In the genomic region with DNA sequence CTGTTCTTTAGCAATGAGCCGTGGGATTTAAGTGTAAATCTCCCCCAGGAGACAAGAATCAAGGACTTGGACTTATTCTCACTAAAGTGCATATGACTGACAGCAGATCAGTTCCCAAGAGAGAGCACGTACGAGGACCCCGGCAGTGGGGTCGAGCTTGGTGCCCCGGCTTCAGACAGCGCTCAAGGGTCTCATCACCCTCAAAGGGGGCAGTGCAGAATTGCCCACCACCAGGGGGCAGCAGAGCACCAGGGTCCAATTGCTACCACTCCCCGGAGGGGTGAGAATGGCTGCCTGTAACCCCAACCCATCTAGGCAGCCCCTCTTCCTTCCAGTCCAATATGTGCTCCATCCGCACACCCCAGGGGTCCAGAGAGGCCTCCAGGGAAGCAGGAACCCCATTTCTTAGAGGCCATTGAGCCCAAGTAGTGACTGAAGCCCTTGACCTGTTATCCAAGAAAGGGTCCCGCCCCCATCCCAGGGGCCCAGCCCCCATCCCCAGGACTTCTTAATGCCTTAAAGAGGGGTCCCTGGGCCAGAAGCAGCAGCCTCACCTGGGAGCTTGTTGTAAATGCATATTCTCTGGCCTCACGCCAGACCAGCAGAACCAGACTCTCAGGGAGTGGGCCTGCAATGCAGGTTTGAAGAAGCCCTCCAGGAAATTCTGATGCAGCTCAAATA, we compare ENCODE assay signal across 8 cellular contexts.
DNase-seq lines count a peak whose midpoint lies in the region; ATAC-seq and TF ChIP-seq lines count a peak whose summit lies in the region.

No MANE protein-coding gene starts in this region.

- peak; percentile 68 for DNase-seq in activated gamma-delta T cell treated with Interleukin-2 at 50 U/mL for 16 hours
- DNase-seq in activated gamma-delta T cell (lab: John Stamatoyannopoulos, UW), result no peak
- DNase-seq in RWPE2 (ENCODE audit: low spot score), result no peak
- peak; percentile 90 for DNase-seq in activated effector memory CD4-positive, alpha-beta T cell treated with anti-CD3 and anti-CD28 coated beads, Interleukin-2, amount 50 U/mL, for 16 hours
- peak; percentile 59 to 79 for DNase-seq in heart right ventricle
- peak; percentile 24 to 72 for DNase-seq in stimulated activated CD4-positive, alpha-beta T cell treated with anti-CD3 and anti-CD28 coated beads, Interleukin-12 subunit alpha, Interleukin-12 subunit beta, amount 100 ng/mL, for 24 hours (ENCODE audit: low read depth in 2 of 2)

- intact Hi-C loops in heart right ventricle (cut with DNase I), result loop anchor here in 7 of 10 donors (1.0 to 5.0 kb wide), 5 partner anchors 27 to 47 kb away; no protein-coding TSS in a partner anchor

- H3K4me1 ChIP-seq in RWPE2 (ENCODE audit: insufficient read depth, poor library complexity, severe bottlenecking), result peaks cover 3% of the 10 kb centered on the region
- H3K4me1 ChIP-seq in heart right ventricle, result peaks cover 10 to 73% (median 59%) of the 10 kb centered on the region in 9 donors

- H3K27ac ChIP-seq in RWPE2 (ENCODE audit: poor library complexity, severe bottlenecking), result no peak overlapping the region
- H3K27ac ChIP-seq in heart right ventricle, result peak overlapping the region in 7 of 10 donors; percentile 25 to 85 (median 76)

- WGBS in heart right ventricle, 2 donors, result 72 to 83% methylated on average over 11 of the region's 11 CpGs

- H3K27me3 ChIP-seq in RWPE2 (ENCODE audit: insufficient read depth, poor library complexity, severe bottlenecking) (no peaks in the 10 kb centered on the region), heart right ventricle (no peaks in the 10 kb centered on the region)

- H3K4me3 ChIP-seq in RWPE2 (ENCODE audit: severe bottlenecking) (no peak overlapping the region), heart right ventricle (no peak overlapping the region)

- no peaks in the 10 kb centered on the region for H3K36me3 ChIP-seq in RWPE2 (ENCODE audit: low read depth)
- H3K36me3 ChIP-seq in heart right ventricle, result no peaks in the 10 kb centered on the region

- H3K9me3 ChIP-seq in RWPE2 (ENCODE audit: severe bottlenecking), result no peaks in the 10 kb centered on the region
- no peaks in the 10 kb centered on the region for H3K9me3 ChIP-seq in heart right ventricle

- ATAC-seq in RWPE2 (ENCODE audit: low read depth) (peak; percentile 50; the same call in 2 of the 3 replicates), heart right ventricle (no peak), HG02938 (IDR thresholded peaks at IDR 0.05; ENCODE audit: unreplicated experiment) (no peak), GM21619 (IDR thresholded peaks at IDR 0.05; ENCODE audit: unreplicated experiment) (no peak)

- peak; percentile 88 for TF ChIP-seq CTCF in RWPE2 (IDR thresholded peaks at IDR 0.05; ENCODE audit: poor library complexity, severe bottlenecking)
- TF ChIP-seq CTCF in heart right ventricle (IDR thresholded peaks at IDR 0.05), result peak; percentile 70 to 93 (median 80)

Comparison
In these comparisons a context has a peak if more than half of its experiments do, and no peak if none do; other contexts are left out.
1. DNase-seq: peak in activated gamma-delta T cell treated with Interleukin-2 at 50 U/mL for 16 hours (single experiment), activated effector memory CD4-positive, alpha-beta T cell treated with anti-CD3 and anti-CD28 coated beads, Interleukin-2, amount 50 U/mL, for 16 hours (single experiment), heart right ventricle (2 of 2) and stimulated activated CD4-positive, alpha-beta T cell treated with anti-CD3 and anti-CD28 coated beads, Interleukin-12 subunit alpha, Interleukin-12 subunit beta, amount 100 ng/mL, for 24 hours (2 of 2); none in activated gamma-delta T cell (single experiment) and RWPE2 (single experiment).